In the genomic region with DNA sequence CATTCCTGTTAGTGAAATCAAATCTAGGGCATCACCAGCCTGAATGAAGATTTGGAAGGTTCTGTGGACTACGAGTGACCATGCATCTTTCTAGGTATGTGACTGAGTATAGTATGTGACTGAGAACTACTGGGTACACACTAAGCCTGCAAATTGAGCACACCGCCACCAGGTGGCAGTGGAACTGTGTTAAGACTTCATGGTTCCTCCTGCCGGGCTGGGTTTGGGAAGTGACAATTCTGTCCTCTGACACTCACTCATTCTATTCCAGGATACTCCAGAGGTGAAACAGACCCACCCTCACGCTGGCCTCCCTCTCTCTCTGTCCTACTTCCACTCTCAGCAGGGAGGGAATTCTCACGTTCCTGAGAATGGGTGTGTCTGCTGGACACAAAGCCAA, we compare ENCODE assay signal across 8 cellular contexts.
DNase-seq lines count a peak whose midpoint lies in the region; ATAC-seq and TF ChIP-seq lines count a peak whose summit lies in the region.

No MANE protein-coding gene starts in this region.

- TF ChIP-seq CTCF in 22Rv1 (IDR thresholded peaks at IDR 0.05) (peak; percentile 62), GM13976 (IDR thresholded peaks at IDR 0.05; ENCODE audit: borderline replicate concordance, control extremely low read depth, extremely low read depth, insufficient read depth, missing control alignments) (peak; percentile 6)

- ATAC-seq in GM21717 (IDR thresholded peaks at IDR 0.05; ENCODE audit: unreplicated experiment) (no peak), GM18868 (IDR thresholded peaks at IDR 0.05; ENCODE audit: unreplicated experiment) (no peak), GM19455 (IDR thresholded peaks at IDR 0.05; ENCODE audit: unreplicated experiment) (no peak)

- H3K27ac ChIP-seq in 22Rv1 = no peak overlapping the region

- in situ Hi-C loops in GM13976 (cut with MboI; ENCODE audit: low sequenced_read_pairs, unreplicated experiment) = no loop called here

- DNase-seq in GM13976 (ENCODE audit: low spot score) = no peak
- peak; percentile 30 for DNase-seq in OCI-M2 (lab: John Stamatoyannopoulos, UW; ENCODE audit: unreplicated experiment)
- peak; percentile 12 for DNase-seq in effector CD8-positive, alpha-beta T cell (lab: John Stamatoyannopoulos, UW)
- peak; percentile 49 to 74 for DNase-seq in stimulated activated CD4-positive, alpha-beta T cell treated with anti-CD3 and anti-CD28 coated beads, Interleukin-2, amount 100 ng/mL, for 24 hours
